8 cellular contexts compared by ENCODE assay signal in genomic region chr14:89767861-89768268, GRCh38.
DNase-seq lines count a peak whose midpoint lies in the region; ATAC-seq and TF ChIP-seq lines count a peak whose summit lies in the region.

No MANE protein-coding gene starts in this region.

- no peaks in the 10 kb centered on the region for H3K9me3 Mint-ChIP-seq in effector memory CD8-positive, alpha-beta T cell
- peaks cover 0 to 2% of the 10 kb centered on the region in 2 donors for H3K9me3 Mint-ChIP-seq in natural killer cell

- H3K4me1 ChIP-seq in tibial artery, result no peaks in the 10 kb centered on the region

- no peak overlapping the region for H3K27ac ChIP-seq in tibial artery

- peak overlapping the region; percentile 86 to 90 for H3K27ac Mint-ChIP-seq in effector memory CD8-positive, alpha-beta T cell
- H3K27ac Mint-ChIP-seq in natural killer cell, result peak overlapping the region; percentile 42 to 77

- TF ChIP-seq CTCF in natural killer cell (IDR thresholded peaks at IDR 0.05) (peak; percentile 81), tibial artery (IDR thresholded peaks at IDR 0.05) (peak; percentile 41 to 42)

- intact Hi-C loops in natural killer cell (cut with micrococcal nuclease) (loop anchor here (1.0 kb wide), 2 partner anchors 591 to 728 kb away; no protein-coding TSS in a partner anchor), tibial artery (cut with DNase I; ENCODE audit: low total_unique reads) (no loop called here)

- H3K36me3 Mint-ChIP-seq in effector memory CD8-positive, alpha-beta T cell (ENCODE audit: insufficient read depth), result peaks cover 6% of the 10 kb centered on the region
- H3K36me3 Mint-ChIP-seq in natural killer cell, result no peaks in the 10 kb centered on the region

- ATAC-seq in HG02885 (IDR thresholded peaks at IDR 0.05; ENCODE audit: poor library complexity, unreplicated experiment) (peak; percentile 78), natural killer cell (peak; percentile 87 to 99 (median 99))
- ATAC-seq in effector memory CD8-positive, alpha-beta T cell (replicated peaks), result peak; percentile 99

- H3K4me1 Mint-ChIP-seq in effector memory CD8-positive, alpha-beta T cell (ENCODE audit: low read depth in 2 of 2), result peaks cover 20 to 22% of the 10 kb centered on the region in 2 donors
- H3K4me1 Mint-ChIP-seq in natural killer cell, result peaks cover 22 to 33% of the 10 kb centered on the region in 2 donors

- H3K4me3 Mint-ChIP-seq in effector memory CD8-positive, alpha-beta T cell, result peak overlapping the region; percentile 64 to 68
- peak overlapping the region; percentile 26 for H3K4me3 Mint-ChIP-seq in natural killer cell

- H3K36me3 ChIP-seq in tibial artery, result no peaks in the 10 kb centered on the region

- no peaks in the 10 kb centered on the region for H3K9me3 ChIP-seq in tibial artery

- no peaks in the 10 kb centered on the region for H3K27me3 ChIP-seq in tibial artery

- H3K27me3 Mint-ChIP-seq in effector memory CD8-positive, alpha-beta T cell, result no peaks in the 10 kb centered on the region
- H3K27me3 Mint-ChIP-seq in natural killer cell (ENCODE audit: low read depth in 2 of 2), result no peaks in the 10 kb centered on the region

- H3K4me3 ChIP-seq in tibial artery, result no peak overlapping the region

- DNase-seq in activated gamma-delta T cell treated with Interleukin-2 at 50 U/mL for 16 hours (peak; percentile 58), activated gamma-delta T cell (lab: John Stamatoyannopoulos, UW) (no peak), NCI-H460 (ENCODE audit: extremely low read depth, low read depth) (peak; percentile 24), natural killer cell (peak; percentile 42), tibial artery (no peak)
- peak; percentile 59 to 62 for DNase-seq in activated CD4-positive, alpha-beta T cell treated with anti-CD3 and anti-CD28 coated beads, Interleukin-2, amount 50 U/mL, for 4 hours
- peak; percentile 65 to 68 (median 67) for DNase-seq in effector memory CD8-positive, alpha-beta T cell

Comparison
In these comparisons a context has a peak if more than half of its experiments do, and no peak if none do; other contexts are left out.
1. DNase-seq: peak in activated gamma-delta T cell treated with Interleukin-2 at 50 U/mL for 16 hours (single experiment), NCI-H460 (single experiment), activated CD4-positive, alpha-beta T cell treated with anti-CD3 and anti-CD28 coated beads, Interleukin-2, amount 50 U/mL, for 4 hours (2 of 2), effector memory CD8-positive, alpha-beta T cell (3 of 3) and natural killer cell (single experiment); none in activated gamma-delta T cell (single experiment) and tibial artery (0 of 2).
2. Peak in every context shown above with its lines, with median percentiles within 50 percentile points of each other: ATAC-seq.